ENCODE assay signal across 8 cellular contexts in genomic region chr17:2101448-2102257, GRCh38. TPM values are rescaled to one million over a fixed set of nuclear protein-coding genes. Genes with fewer than 3 reads are reported as not detected.
DNase-seq lines count a peak whose midpoint lies in the region; ATAC-seq and TF ChIP-seq lines count a peak whose summit lies in the region.

No MANE protein-coding gene starts in this region.

- H3K4me1 Mint-ChIP-seq in activated naive CD8-positive, alpha-beta T cell treated with anti-CD3 and anti-CD28 coated beads, Interleukin-2, amount 10 ng/mL, durations not matched to agents 7 days and 5 days, result peaks cover 48% of the 10 kb centered on the region
- peaks cover 19 to 21% of the 10 kb centered on the region in 2 donors for H3K4me1 Mint-ChIP-seq in natural killer cell

- intact Hi-C loops in natural killer cell (cut with micrococcal nuclease), result no loop called here

- H3K4me3 ChIP-seq in OCI-LY1 (ENCODE audit: low read depth, low read length, poor library complexity, severe bottlenecking), result no peak overlapping the region

- no peaks in the 10 kb centered on the region for H3K36me3 ChIP-seq in OCI-LY1 (ENCODE audit: insufficient read depth, low read length)

- no peaks in the 10 kb centered on the region for H3K27me3 ChIP-seq in OCI-LY1 (ENCODE audit: insufficient read depth, low read length)

- H3K27ac ChIP-seq in OCI-LY1 (ENCODE audit: low read depth, low read length, poor library complexity, severe bottlenecking), result peak overlapping the region; percentile 80

- no peaks in the 10 kb centered on the region for H3K9me3 ChIP-seq in OCI-LY1 (ENCODE audit: low read length)

- H3K79me2 ChIP-seq in OCI-LY1 (ENCODE audit: insufficient read depth, low read length), result no peaks in the 10 kb centered on the region

- no peaks in the 10 kb centered on the region for H3F3A ChIP-seq in OCI-LY1 (ENCODE audit: insufficient read depth, low read length)

- no peaks in the 10 kb centered on the region for H3K27me3 Mint-ChIP-seq in activated naive CD8-positive, alpha-beta T cell treated with anti-CD3 and anti-CD28 coated beads, Interleukin-2, amount 10 ng/mL, durations not matched to agents 7 days and 5 days
- H3K27me3 Mint-ChIP-seq in natural killer cell (ENCODE audit: low read depth in 2 of 2), result no peaks in the 10 kb centered on the region

- H3K4me2 ChIP-seq in OCI-LY1 (ENCODE audit: low read length), result peak overlapping the region; percentile 33; the same call in 1 of the 2 replicates

- H2AFZ ChIP-seq in OCI-LY1 (ENCODE audit: low read length), result no peak overlapping the region

- no peak for TF ChIP-seq CTCF in OCI-LY1 (IDR thresholded peaks at IDR 0.05; ENCODE audit: low read length)
- TF ChIP-seq CTCF in natural killer cell (IDR thresholded peaks at IDR 0.05), result no peak

- peak overlapping the region; percentile 87 for H3K27ac Mint-ChIP-seq in activated naive CD8-positive, alpha-beta T cell treated with anti-CD3 and anti-CD28 coated beads, Interleukin-2, amount 10 ng/mL, durations not matched to agents 7 days and 5 days
- H3K27ac Mint-ChIP-seq in natural killer cell, result peak overlapping the region; percentile 43 to 80

- peak; percentile 86 for ATAC-seq in activated naive CD8-positive, alpha-beta T cell treated with anti-CD3 and anti-CD28 coated beads, Interleukin-2, amount 10 ng/mL, durations not matched to agents 7 days and 5 days (ENCODE audit: low read depth)
- ATAC-seq in natural killer cell, result peak; percentile 78 to 89 (median 89)
- ATAC-seq in HG03354 (IDR thresholded peaks at IDR 0.05; ENCODE audit: poor library complexity, severe bottlenecking, unreplicated experiment), result no peak
- no peak for ATAC-seq in HG03439 (IDR thresholded peaks at IDR 0.05; ENCODE audit: unreplicated experiment)
- ATAC-seq in GM18519 (IDR thresholded peaks at IDR 0.05; ENCODE audit: low FRiP score, unreplicated experiment), result no peak

- POLR2A ChIA-PET in activated naive CD8-positive, alpha-beta T cell treated with anti-CD3 and anti-CD28 coated beads, Interleukin-2, amount 10 ng/mL, durations not matched to agents 7 days and 5 days (lab: Charles Lee), result interaction anchor here (0.6 to 1.6 kb wide), 6 partner anchors 10 to 54 kb away, joined by 3 to 7 read pairs (median 4); no protein-coding TSS in a partner anchor

- H3K36me3 Mint-ChIP-seq in activated naive CD8-positive, alpha-beta T cell treated with anti-CD3 and anti-CD28 coated beads, Interleukin-2, amount 10 ng/mL, durations not matched to agents 7 days and 5 days, result peaks cover 33% of the 10 kb centered on the region
- no peaks in the 10 kb centered on the region for H3K36me3 Mint-ChIP-seq in natural killer cell

- DNase-seq in EH (ENCODE audit: low read depth) (peak; percentile 39), natural killer cell (peak; percentile 48), DMS53 treated with DMSO at 0.1 percent for 48 hours (lab: John Stamatoyannopoulos, UW; ENCODE audit: unreplicated experiment) (no peak)
- DNase-seq in activated naive CD8-positive, alpha-beta T cell treated with anti-CD3 and anti-CD28 coated beads, Interleukin-2, amount 10 ng/mL, durations not matched to agents 7 days and 5 days, result peak; percentile 47

- H3K9me3 Mint-ChIP-seq in activated naive CD8-positive, alpha-beta T cell treated with anti-CD3 and anti-CD28 coated beads, Interleukin-2, amount 10 ng/mL, durations not matched to agents 7 days and 5 days, result no peaks in the 10 kb centered on the region
- no peaks in the 10 kb centered on the region for H3K9me3 Mint-ChIP-seq in natural killer cell

- H3K4me3 Mint-ChIP-seq in activated naive CD8-positive, alpha-beta T cell treated with anti-CD3 and anti-CD28 coated beads, Interleukin-2, amount 10 ng/mL, durations not matched to agents 7 days and 5 days, result peak overlapping the region; percentile 53
- peak overlapping the region; percentile 9 for H3K4me3 Mint-ChIP-seq in natural killer cell

- H4K20me1 ChIP-seq in OCI-LY1 (ENCODE audit: insufficient read depth, low read length), result no peaks in the 10 kb centered on the region

- H3K4me1 ChIP-seq in OCI-LY1 (ENCODE audit: insufficient read depth, low read length, severe bottlenecking), result peaks cover 25% of the 10 kb centered on the region

- peak overlapping the region; percentile 38 for H3K9ac ChIP-seq in OCI-LY1 (ENCODE audit: low read length)

- no peaks in the 10 kb centered on the region for H3K9me2 ChIP-seq in OCI-LY1 (ENCODE audit: low read depth, low read length)

RNA-seq across cellular contexts. Expression of gene HIC1, which starts 46.8 kb away (rescaled TPM):
- total RNA-seq in activated naive CD8-positive, alpha-beta T cell treated with anti-CD3 and anti-CD28 coated beads, Interleukin-2, amount 10 ng/mL, durations not matched to agents 7 days and 5 days, result 10 to 100 TPM; 62.1 to 64.3 TPM
- 10 to 100 TPM; 19.2 to 26.4 (median 20.7) TPM for total RNA-seq in natural killer cell

RNA-seq across cellular contexts. Expression of gene OVCA2, which starts 59.8 kb away (rescaled TPM):
- total RNA-seq in activated naive CD8-positive, alpha-beta T cell treated with anti-CD3 and anti-CD28 coated beads, Interleukin-2, amount 10 ng/mL, durations not matched to agents 7 days and 5 days, result 10 to 100 TPM; 32.0 to 35.5 TPM
- total RNA-seq in natural killer cell, result 10 to 100 TPM; 27.9 to 33.8 (median 28.5) TPM

Comparison
In these comparisons a context has a peak if more than half of its experiments do, and no peak if none do; other contexts are left out.
1. ATAC-seq: peak in activated naive CD8-positive, alpha-beta T cell treated with anti-CD3 and anti-CD28 coated beads, Interleukin-2, amount 10 ng/mL, durations not matched to agents 7 days and 5 days (single experiment) and natural killer cell (3 of 3); none in HG03354 (single experiment), HG03439 (single experiment) and GM18519 (single experiment).